In genomic region chr17:58640202-58640601, GRCh38 we compare ENCODE assay signal across 1 cellular context.
TF ChIP-seq lines count a peak whose summit lies in the region.

No MANE protein-coding gene starts in this region.

TF ChIP-seq in K562, 482 proteins besides CTCF, POLR2A, EP300 and RAD21:
- no peak for TF ChIP-seq MCM3 (IDR thresholded peaks at IDR 0.05)
- no peak for TF ChIP-seq CEBPG (CRISPR knock-in tag; IDR thresholded peaks at IDR 0.05)
- peak in 1 of 2 experiments; percentile 25; a peak in 1 of 4 replicates for TF ChIP-seq CEBPG (tag; conservative IDR thresholded peaks at IDR 0.05 in 1 of 2, IDR thresholded peaks at IDR 0.05 in 1 of 2)
- TF ChIP-seq ZFP36 (IDR thresholded peaks at IDR 0.05; ENCODE audit: low read depth, low read length, partially characterized antibody): peak; percentile 22
